9 cellular contexts compared by ENCODE assay signal in genomic region chr3:61877359-61877770, GRCh38.
A peak's percentile ranks its signal among the peaks of the same experiment; 100 is the strongest.
DNase-seq lines count a peak whose midpoint lies in the region; ATAC-seq, FAIRE-seq and TF ChIP-seq lines count a peak whose summit lies in the region.
"Had no signal": no experiment of that assay in that cellular context is flagged by ENCODE, and none has a peak within 500 bp of the region (broad histone marks: within the 10 kb centered on the region; RNA-seq: fewer than 3 reads in every experiment).

No MANE protein-coding gene starts in this region.

- no peaks in the 10 kb centered on the region for H3K36me3 ChIP-seq in SK-N-MC (ENCODE audit: insufficient read depth, low read length)
- H3K36me3 ChIP-seq in tibial nerve = no peaks in the 10 kb centered on the region
- no peaks in the 10 kb centered on the region for H3K36me3 ChIP-seq in thyroid gland

- FAIRE-seq in urothelium cell line (lab: Jason Lieb, UNC) = no peak

- TF ChIP-seq POLR2A in tibial nerve (IDR thresholded peaks at IDR 0.05) (no peak), thyroid gland (IDR thresholded peaks at IDR 0.05) (no peak)

- peak overlapping the region; percentile 74 for H3K9ac ChIP-seq in SK-N-MC (ENCODE audit: insufficient read length)

- H3K9me3 ChIP-seq in SK-N-MC (ENCODE audit: low read depth, low read length) (no peaks in the 10 kb centered on the region), tibial nerve (no peaks in the 10 kb centered on the region), thyroid gland (no peaks in the 10 kb centered on the region)

- no peak overlapping the region for H3K27ac Mint-ChIP-seq in progenitor cell of endocrine pancreas
- H3K27ac Mint-ChIP-seq: stimulated activated naive CD8-positive, alpha-beta T cell treated with anti-CD3 and anti-CD28 coated beads, Interleukin-15, Interleukin-2, amounts not matched to agents 100 ng/mL and 50 ng/mL, for 24 hours had no signal

- no peaks in the 10 kb centered on the region for H3K27me3 Mint-ChIP-seq in progenitor cell of endocrine pancreas
- H3K27me3 Mint-ChIP-seq: stimulated activated naive CD8-positive, alpha-beta T cell treated with anti-CD3 and anti-CD28 coated beads, Interleukin-15, Interleukin-2, amounts not matched to agents 100 ng/mL and 50 ng/mL, for 24 hours had no signal

- peak; percentile 58 for TF ChIP-seq CTCF in progenitor cell of endocrine pancreas (IDR thresholded peaks at IDR 0.05; ENCODE audit: unreplicated experiment)
- no peak for TF ChIP-seq CTCF in tibial nerve (IDR thresholded peaks at IDR 0.05)
- no peak for TF ChIP-seq CTCF in thyroid gland (IDR thresholded peaks at IDR 0.05)

- H3K4me1 Mint-ChIP-seq in progenitor cell of endocrine pancreas (ENCODE audit: low read depth) = peaks cover 46% of the 10 kb centered on the region

- DNase-seq in NCI-H1417 (lab: John Stamatoyannopoulos, UW) (peak in 2 of 3 experiments; percentile 47 to 78), NCI-H1417 treated with DMSO at 0.1 percent for 48 hours (lab: John Stamatoyannopoulos, UW) (no peak), SK-N-MC (ENCODE audit: low read depth, low spot score) (no peak), progenitor cell of endocrine pancreas (ENCODE audit: low spot score, unreplicated experiment) (no peak), tibial nerve (ENCODE audit: low spot score in 2 of 2) (no peak), urothelium cell line (ENCODE audit: low spot score) (no peak), thyroid gland (no peak)

- TF ChIP-seq EP300 in tibial nerve (IDR thresholded peaks at IDR 0.05) = no peak

- WGBS in tibial nerve, 2 donors = 67 to 68% methylated on average over 4 of the region's 4 CpGs
- WGBS in thyroid gland, 2 donors = 80 to 88% methylated on average over 4 of the region's 4 CpGs

- H3K4me3 Mint-ChIP-seq in progenitor cell of endocrine pancreas (ENCODE audit: low read depth) = no peak overlapping the region
- H3K4me3 Mint-ChIP-seq: stimulated activated naive CD8-positive, alpha-beta T cell treated with anti-CD3 and anti-CD28 coated beads, Interleukin-15, Interleukin-2, amounts not matched to agents 100 ng/mL and 50 ng/mL, for 24 hours had no signal

- no peaks in the 10 kb centered on the region for H3K36me3 Mint-ChIP-seq in progenitor cell of endocrine pancreas (ENCODE audit: insufficient read depth)

- H3K4me1 ChIP-seq in tibial nerve (peaks cover 0 to 25% (median 2%) of the 10 kb centered on the region in 4 donors), thyroid gland (peaks cover 0 to 15% of the 10 kb centered on the region in 2 donors)

- peak overlapping the region; percentile 93 for H3K27ac ChIP-seq in SK-N-MC
- H3K27ac ChIP-seq in tibial nerve = no peak overlapping the region
- no peak overlapping the region for H3K27ac ChIP-seq in thyroid gland

- intact Hi-C loops in thyroid gland (cut with DNase I) = no loop called here

- peak overlapping the region; percentile 45 for H3K4me3 ChIP-seq in SK-N-MC
- no peak overlapping the region for H3K4me3 ChIP-seq in tibial nerve
- no peak overlapping the region for H3K4me3 ChIP-seq in thyroid gland (replicated peaks in 1 of 3)

- H3K9me3 Mint-ChIP-seq in progenitor cell of endocrine pancreas (ENCODE audit: low read depth) = no peaks in the 10 kb centered on the region
- H3K9me3 Mint-ChIP-seq: stimulated activated naive CD8-positive, alpha-beta T cell treated with anti-CD3 and anti-CD28 coated beads, Interleukin-15, Interleukin-2, amounts not matched to agents 100 ng/mL and 50 ng/mL, for 24 hours had no signal

- peak; percentile 97 for ATAC-seq in HG02970 (IDR thresholded peaks at IDR 0.05; ENCODE audit: low FRiP score, unreplicated experiment)

- H3K27me3 ChIP-seq in tibial nerve = no peaks in the 10 kb centered on the region
- H3K27me3 ChIP-seq in thyroid gland = no peaks in the 10 kb centered on the region

Comparison
In these comparisons a context has a peak if more than half of its experiments do, and no peak if none do; other contexts are left out.
1. DNase-seq: peak in NCI-H1417 (2 of 3); none in NCI-H1417 treated with DMSO at 0.1 percent for 48 hours (single experiment), SK-N-MC (single experiment), progenitor cell of endocrine pancreas (single experiment), tibial nerve (0 of 2), urothelium cell line (single experiment) and thyroid gland (0 of 2).